ENCODE assay signal across 8 cellular contexts in the genomic region with DNA sequence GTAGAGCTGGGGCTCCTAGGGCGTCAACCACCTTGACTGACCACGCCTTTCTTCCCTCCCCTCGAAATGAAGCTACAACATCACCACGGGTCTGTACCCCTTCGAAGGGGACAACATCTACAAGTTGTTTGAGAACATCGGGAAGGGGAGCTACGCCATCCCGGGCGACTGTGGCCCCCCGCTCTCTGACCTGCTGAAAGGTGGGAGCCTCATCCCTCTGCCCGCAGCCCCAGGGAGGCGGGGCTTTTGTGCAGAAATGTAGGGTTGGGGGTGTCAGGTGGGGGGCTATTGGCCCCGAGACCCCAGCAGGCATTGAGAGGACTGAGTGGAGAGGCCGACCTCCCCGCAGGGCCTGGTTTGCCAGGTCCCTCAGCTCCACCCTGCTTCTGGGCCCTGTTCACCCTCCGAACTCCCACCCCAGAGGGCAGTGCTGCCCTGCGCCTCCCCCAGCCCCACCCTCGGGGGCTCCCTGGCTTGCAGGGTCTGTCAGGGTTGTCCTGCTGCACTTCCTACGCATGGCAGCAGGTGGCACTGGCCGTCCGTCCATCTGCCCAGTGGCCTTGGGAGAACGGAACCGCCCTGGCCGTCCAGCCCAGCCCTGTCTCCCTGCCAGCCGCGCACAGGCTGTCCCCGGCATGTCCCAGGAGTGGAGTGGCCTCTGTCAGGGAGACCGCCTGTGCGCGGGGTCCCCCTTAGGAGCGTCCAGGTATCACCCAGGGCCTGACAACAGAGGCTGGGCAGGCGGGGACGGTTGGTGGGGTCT. TPM values are rescaled to one million over a fixed set of nuclear protein-coding genes. Genes with fewer than 3 reads are reported as not detected.
DNase-seq lines count a peak whose midpoint lies in the region; ATAC-seq and TF ChIP-seq lines count a peak whose summit lies in the region.

No MANE protein-coding gene starts in this region.

- H3K9ac ChIP-seq in mesendoderm (ENCODE audit: low read length) = no peak overlapping the region

- peaks cover 14% of the 10 kb centered on the region for H3K79me2 ChIP-seq in mesendoderm (ENCODE audit: control insufficient read depth, insufficient read depth, low read length)

- H3K4me3 Mint-ChIP-seq in effector memory CD8-positive, alpha-beta T cell = no peak overlapping the region
- H3K4me3 Mint-ChIP-seq in T-helper 17 cell = no peak overlapping the region

- DNase-seq in Ammon's horn (ENCODE audit: low spot score) = peak; percentile 80
- DNase-seq in NCI-H460 (ENCODE audit: extremely low read depth, low read depth) = peak; percentile 45
- DNase-seq in epithelial cell of esophagus (ENCODE audit: low read depth) = no peak
- peak; percentile 50 for DNase-seq in myocyte (ENCODE audit: low read depth)
- no peak for DNase-seq in effector memory CD8-positive, alpha-beta T cell
- no peak for DNase-seq in mesendoderm
- DNase-seq in NCI-H774 (lab: John Stamatoyannopoulos, UW) = no peak
- no peak for DNase-seq in T-helper 17 cell

- H3K36me3 Mint-ChIP-seq in effector memory CD8-positive, alpha-beta T cell (ENCODE audit: insufficient read depth) = peaks cover 21% of the 10 kb centered on the region
- H3K36me3 Mint-ChIP-seq in T-helper 17 cell (ENCODE audit: low read depth) = no peaks in the 10 kb centered on the region

- no peak for ATAC-seq in effector memory CD8-positive, alpha-beta T cell (replicated peaks)
- no peak for ATAC-seq in T-helper 17 cell

- no peak overlapping the region for H3K56ac ChIP-seq in mesendoderm (ENCODE audit: low read length)

- no peak overlapping the region for H4K5ac ChIP-seq in mesendoderm (ENCODE audit: low read length)

- H3K79me1 ChIP-seq in mesendoderm (ENCODE audit: low read length) = peaks cover 10% of the 10 kb centered on the region

- no peaks in the 10 kb centered on the region for H3K27me3 ChIP-seq in mesendoderm (ENCODE audit: insufficient read depth, low read length, poor library complexity)

- no peak overlapping the region for H2AK5ac ChIP-seq in mesendoderm (ENCODE audit: low read length)

- H3K23ac ChIP-seq in mesendoderm (ENCODE audit: low read length) = no peak overlapping the region

- no CpG with 5 or more reads among the region's 33 CpGs for WGBS in mesendoderm (ENCODE audit: extremely low coverage, insufficient coverage, low lambda C conversion rate)

- H3K27ac ChIP-seq in mesendoderm (ENCODE audit: low read depth, low read length) = no peak overlapping the region

- no peaks in the 10 kb centered on the region for H3K9me3 ChIP-seq in T-helper 17 cell (ENCODE audit: control insufficient read depth, low read length, poor library complexity, severe bottlenecking)

- H2BK15ac ChIP-seq in mesendoderm (replicated peaks; ENCODE audit: low read depth) = no peak overlapping the region

- H3K9me3 Mint-ChIP-seq in effector memory CD8-positive, alpha-beta T cell = no peaks in the 10 kb centered on the region

- H3K36me3 ChIP-seq in mesendoderm (ENCODE audit: control insufficient read depth, insufficient read depth, low read length) = no peaks in the 10 kb centered on the region

- H3K4me2 ChIP-seq in mesendoderm (ENCODE audit: low read length) = no peak overlapping the region

- peak overlapping the region in 1 of 2 donors; percentile 41 for H3K27ac Mint-ChIP-seq in effector memory CD8-positive, alpha-beta T cell
- no peak overlapping the region for H3K27ac Mint-ChIP-seq in T-helper 17 cell

- H2BK5ac ChIP-seq in mesendoderm (ENCODE audit: low read length) = no peak overlapping the region

- H3K4me3 ChIP-seq in epithelial cell of esophagus (ENCODE audit: low read length) (no peak overlapping the region), mesendoderm (ENCODE audit: low read length) (no peak overlapping the region)

- H3K4ac ChIP-seq in mesendoderm (ENCODE audit: low read depth, low read length) = no peak overlapping the region

- TF ChIP-seq CTCF in epithelial cell of esophagus (IDR thresholded peaks at IDR 0.05; ENCODE audit: insufficient read depth, low read depth, low read length, missing control alignments) = peak; percentile 57

- peaks cover 2 to 3% of the 10 kb centered on the region in 2 donors for H3K4me1 Mint-ChIP-seq in effector memory CD8-positive, alpha-beta T cell (ENCODE audit: low read depth in 2 of 2)
- no peaks in the 10 kb centered on the region for H3K4me1 Mint-ChIP-seq in T-helper 17 cell

- no peaks in the 10 kb centered on the region for H3K27me3 Mint-ChIP-seq in effector memory CD8-positive, alpha-beta T cell
- H3K27me3 Mint-ChIP-seq in T-helper 17 cell = no peaks in the 10 kb centered on the region

- no peak overlapping the region for H2BK120ac ChIP-seq in mesendoderm (ENCODE audit: low read depth, low read length)

- H3K4me1 ChIP-seq in mesendoderm (ENCODE audit: control insufficient read depth, low read depth, low read length) = no peaks in the 10 kb centered on the region

- no peak overlapping the region for H3K18ac ChIP-seq in mesendoderm (ENCODE audit: low read length)

- no peak overlapping the region for H4K8ac ChIP-seq in mesendoderm (ENCODE audit: low read depth, low read length)

RNA-seq across cellular contexts. Expression of gene STK11, which starts 15.7 kb away (rescaled TPM):
- 25.5 and 28.7 TPM in 2 replicates for total RNA-seq in NCI-H460 (2014; rRNA removed; shearing (Covaris generic))
- 108 and 118 TPM in 2 replicates for polyA plus RNA-seq in NCI-H460 (2014; cell fraction: nucleus; rRNA removed)
- 86.3 and 94.9 TPM in 2 replicates for total RNA-seq in myocyte
- 45.8 TPM for polyA plus RNA-seq in myocyte (2012)
- 33.8 TPM for polyA plus RNA-seq in mesendoderm (2013, experiment 1 of 2)
- 34.4 TPM for polyA plus RNA-seq in mesendoderm (2013, experiment 2 of 2)
- total RNA-seq in T-helper 17 cell = 10 to 100 TPM; 70.0 to 70.4 TPM

RNA-seq across cellular contexts. Expression of gene CBARP, which starts 16.5 kb away (rescaled TPM):
- 1.8 and 3.1 TPM in 2 replicates for total RNA-seq in NCI-H460 (2014; rRNA removed; shearing (Covaris generic))
- 4.7 and 6.6 TPM in 2 replicates for polyA plus RNA-seq in NCI-H460 (2014; cell fraction: nucleus; rRNA removed)
- total RNA-seq in myocyte (4.0 and 4.8 TPM in 2 replicates), T-helper 17 cell (not detected)
- polyA plus RNA-seq in myocyte (2012) = 3.2 TPM
- 3.2 TPM for polyA plus RNA-seq in mesendoderm (2013, experiment 1 of 2)
- 3.5 TPM for polyA plus RNA-seq in mesendoderm (2013, experiment 2 of 2)

RNA-seq across cellular contexts. Expression of gene ATP5F1D, which starts 20.2 kb away (rescaled TPM):
- 37.2 and 37.8 TPM in 2 replicates for total RNA-seq in NCI-H460 (2014; rRNA removed; shearing (Covaris generic))
- 97.6 and 118 TPM in 2 replicates for polyA plus RNA-seq in NCI-H460 (2014; cell fraction: nucleus; rRNA removed)
- 46.5 and 61.9 TPM in 2 replicates for total RNA-seq in myocyte
- polyA plus RNA-seq in myocyte (2012) = 193 TPM
- polyA plus RNA-seq in mesendoderm (2013, experiment 1 of 2) = 127 TPM
- 122 TPM for polyA plus RNA-seq in mesendoderm (2013, experiment 2 of 2)
- total RNA-seq in T-helper 17 cell = 100 to 1,000 TPM; 104 to 115 TPM

RNA-seq across cellular contexts. Expression of gene MIDN, which starts 27.1 kb away (rescaled TPM):
- 16.5 and 21.4 TPM in 2 replicates for total RNA-seq in NCI-H460 (2014; rRNA removed; shearing (Covaris generic))
- 43.6 and 72.7 TPM in 2 replicates for polyA plus RNA-seq in NCI-H460 (2014; cell fraction: nucleus; rRNA removed)
- total RNA-seq in myocyte (17.2 and 30.6 TPM in 2 replicates), T-helper 17 cell (100 to 1,000 TPM in 1 of 2 donors, 10 to 100 TPM in 1; 87.1 to 113 TPM)
- polyA plus RNA-seq in myocyte (2012) = 31.9 TPM
- polyA plus RNA-seq in mesendoderm (2013, experiment 1 of 2) = 133 TPM
- polyA plus RNA-seq in mesendoderm (2013, experiment 2 of 2) = 131 TPM

RNA-seq across cellular contexts. Expression of gene SBNO2, which starts 47.3 kb away (rescaled TPM):
- 27.7 and 28.0 TPM in 2 replicates for total RNA-seq in NCI-H460 (2014; rRNA removed; shearing (Covaris generic))
- 148 and 165 TPM in 2 replicates for polyA plus RNA-seq in NCI-H460 (2014; cell fraction: nucleus; rRNA removed)
- total RNA-seq in myocyte (23.3 and 25.0 TPM in 2 replicates), T-helper 17 cell (100 to 1,000 TPM in 1 of 2 donors, 10 to 100 TPM in 1; 85.4 to 106 TPM)
- polyA plus RNA-seq in myocyte (2012) = 22.5 TPM
- 16.7 TPM for polyA plus RNA-seq in mesendoderm (2013, experiment 1 of 2)
- 15.3 TPM for polyA plus RNA-seq in mesendoderm (2013, experiment 2 of 2)

Comparison
In these comparisons a context has a peak if more than half of its experiments do, and no peak if none do; other contexts are left out.
1. DNase-seq: peak in Ammon's horn (single experiment), NCI-H460 (single experiment) and myocyte (single experiment); none in epithelial cell of esophagus (single experiment), effector memory CD8-positive, alpha-beta T cell (0 of 3), mesendoderm (single experiment), NCI-H774 (single experiment) and T-helper 17 cell (0 of 3).